16 cellular contexts compared by ENCODE assay signal in the genomic region with DNA sequence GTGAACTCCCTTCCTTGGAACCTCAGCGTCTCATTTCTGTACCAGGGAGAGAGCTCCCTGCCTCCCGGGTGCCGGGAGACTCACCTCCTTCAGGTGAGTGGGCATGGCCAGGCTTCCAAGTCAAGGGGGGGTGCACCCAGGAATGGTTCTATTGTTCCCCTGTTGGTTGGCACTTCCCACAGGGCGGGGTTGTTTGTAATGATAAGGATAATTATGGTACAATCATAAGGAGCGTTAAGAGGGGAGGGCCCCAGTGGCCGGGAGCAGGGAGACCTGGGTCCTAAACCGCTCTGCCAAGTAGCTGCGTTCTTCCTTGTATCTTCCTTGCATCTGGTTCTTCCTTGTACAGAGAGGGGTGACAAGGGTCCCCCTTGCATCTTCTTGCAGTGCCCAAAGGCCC.
"Had no signal": no experiment of that assay in that cellular context is flagged by ENCODE, and none has a peak within 500 bp of the region (broad histone marks: within the 10 kb centered on the region; RNA-seq: fewer than 3 reads in every experiment).

No MANE protein-coding gene starts in this region.

- H3K36me3 Mint-ChIP-seq: neural progenitor cell; stimulated activated naive B cell treated with anti-CD40 and anti-IgM and Interleukin-4, amounts not matched to agents 10 μg/mL and 1 μg/mL and 100 μg/mL, for 72 hours had no signal

- H3K27me3 Mint-ChIP-seq: activated T-helper 17 cell treated with anti-CD3 and anti-CD28 coated beads, Interleukin-2, amount 50 U/mL, for 72 hours; stimulated activated naive B cell treated with anti-CD40 and anti-IgM and Interleukin-4, amounts not matched to agents 10 μg/mL and 1 μg/mL and 100 μg/mL, for 72 hours had no signal

- H3K9me3 Mint-ChIP-seq: activated CD4-positive, alpha-beta T cell treated with anti-CD3 and anti-CD28 coated beads, Interleukin-2, amount 10 ng/mL, durations not matched to agents 7 days and 5 days; activated naive CD4-positive, alpha-beta T cell treated with anti-CD3 and anti-CD28 coated beads for 36 hours; dendritic cell treated with granulocyte-macrophage colony-stimulating factor and Interleukin-4, amounts not matched to agents 40 ng/mL and 50 ng/mL, for 4 days; neural progenitor cell had no signal

- ATAC-seq: activated T-helper 17 cell treated with anti-CD3 and anti-CD28 coated beads, Interleukin-2, amount 50 U/mL, for 72 hours; gastroesophageal sphincter; heart left ventricle; naive thymus-derived CD4-positive, alpha-beta T cell; pancreas; right lobe of liver; stimulated activated naive B cell treated with anti-CD40 and anti-IgM and Interleukin-4, amounts not matched to agents 10 μg/mL and 1 μg/mL and 100 μg/mL, for 72 hours had no signal

- DNase-seq: activated CD4-positive, alpha-beta T cell treated with anti-CD3 and anti-CD28 coated beads, Interleukin-2, amount 10 ng/mL, durations not matched to agents 7 days and 5 days; activated naive CD4-positive, alpha-beta T cell treated with anti-CD3 and anti-CD28 coated beads for 36 hours; activated T-cell treated with anti-CD3 and anti-CD28 coated beads for 4 hours; effector CD8-positive, alpha-beta T cell; heart left ventricle; left ventricle myocardium inferior; pancreas; right lobe of liver; stimulated activated CD4-positive, alpha-beta T cell treated with anti-CD3 and anti-CD28 coated beads, Interleukin-4, amount 100 ng/mL, for 24 hours; stimulated activated naive B cell treated with anti-CD40 and anti-IgM and Interleukin-4, amounts not matched to agents 10 μg/mL and 1 μg/mL and 100 μg/mL, for 72 hours; SW 1271 had no signal

- H3K4me3 Mint-ChIP-seq: activated CD4-positive, alpha-beta T cell treated with anti-CD3 and anti-CD28 coated beads, Interleukin-2, amount 10 ng/mL, durations not matched to agents 7 days and 5 days; activated naive CD4-positive, alpha-beta T cell treated with anti-CD3 and anti-CD28 coated beads for 36 hours; activated T-helper 17 cell treated with anti-CD3 and anti-CD28 coated beads, Interleukin-2, amount 50 U/mL, for 72 hours; dendritic cell treated with granulocyte-macrophage colony-stimulating factor and Interleukin-4, amounts not matched to agents 40 ng/mL and 50 ng/mL, for 4 days; neural progenitor cell; stimulated activated naive B cell treated with anti-CD40 and anti-IgM and Interleukin-4, amounts not matched to agents 10 μg/mL and 1 μg/mL and 100 μg/mL, for 72 hours had no signal

- H3K27ac Mint-ChIP-seq: activated CD4-positive, alpha-beta T cell treated with anti-CD3 and anti-CD28 coated beads, Interleukin-2, amount 10 ng/mL, durations not matched to agents 7 days and 5 days; activated naive CD4-positive, alpha-beta T cell treated with anti-CD3 and anti-CD28 coated beads for 36 hours; neural progenitor cell had no signal
